8 cellular contexts compared by ENCODE assay signal in the genomic region with DNA sequence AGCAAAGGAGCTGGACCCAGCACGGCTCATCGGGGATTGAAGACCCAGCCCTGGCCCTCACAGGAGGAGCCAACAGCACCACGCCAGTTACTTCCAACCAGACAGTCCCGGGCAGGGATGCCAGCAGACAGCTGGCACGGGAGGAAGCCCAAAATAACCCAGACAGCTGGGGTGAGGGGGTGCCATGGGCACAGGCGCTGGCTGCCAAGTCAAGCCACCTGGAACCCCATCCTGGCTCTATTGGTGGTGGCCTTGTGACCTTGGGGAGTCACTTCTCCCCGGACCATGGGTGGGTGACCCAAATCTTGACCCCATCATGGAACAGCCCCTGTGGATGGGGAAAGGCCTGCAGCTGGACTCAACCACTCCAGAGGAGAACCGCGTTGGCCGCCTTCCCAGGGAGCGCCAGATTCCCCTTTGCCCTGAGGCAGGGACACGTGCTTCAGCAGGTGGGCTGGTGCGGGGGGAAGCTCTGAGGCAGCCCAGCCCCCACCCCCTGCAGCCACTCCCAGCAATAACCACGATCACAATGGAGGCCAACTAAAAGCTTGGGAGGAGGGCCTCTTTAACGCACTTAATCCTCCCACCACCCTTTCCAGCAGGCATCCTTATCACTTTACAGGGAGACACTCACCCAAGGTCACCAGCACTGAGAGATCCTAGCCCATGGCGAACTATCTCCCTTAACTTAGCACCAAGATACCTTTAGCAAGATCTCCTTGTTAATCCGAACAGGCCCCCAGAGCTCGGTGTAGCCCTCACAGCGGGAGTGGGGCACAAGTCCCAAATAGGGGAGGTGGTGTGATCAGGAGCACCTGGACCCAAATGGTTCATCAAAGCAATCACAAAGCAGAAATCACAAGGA. TPM values are rescaled to one million over a fixed set of nuclear protein-coding genes. Genes with fewer than 3 reads are reported as not detected.
A peak's percentile ranks its signal among the peaks of the same experiment; 100 is the strongest.
DNase-seq lines count a peak whose midpoint lies in the region; ATAC-seq, FAIRE-seq and TF ChIP-seq lines count a peak whose summit lies in the region.

No MANE protein-coding gene starts in this region.

- peaks cover 13% of the 10 kb centered on the region for H3K36me3 Mint-ChIP-seq in brain

- peaks cover 30 to 43% of the 10 kb centered on the region in 2 donors for H3K4me1 ChIP-seq in kidney (ENCODE audit: control insufficient read depth in 1 of 2, insufficient read depth in 1 of 2, low read depth in 1 of 2, low read length in 2 of 2)
- H3K4me1 ChIP-seq in spleen: peaks cover 45 to 81% (median 68%) of the 10 kb centered on the region in 6 donors

- 45 to 61% (median 54%) methylated on average over 14 to 19 of the region's 19 CpGs for WGBS in spleen, 5 donors

- H3K9me3 Mint-ChIP-seq in brain: peaks cover 0 to 6% (median 0%) of the 10 kb centered on the region in 5 experiments

- H3K4me3 ChIP-seq in H7 (ENCODE audit: insufficient read depth, low read depth, low read length): peak overlapping the region; percentile 12; the same call in 1 of the 2 replicates
- H3K4me3 ChIP-seq in kidney (ENCODE audit: low read length in 2 of 2): peak overlapping the region; percentile 64 to 69
- peak overlapping the region in 4 of 8 donors; percentile 3 to 92 (median 82) for H3K4me3 ChIP-seq in spleen

- FAIRE-seq in kidney (lab: Jason Lieb, UNC): no peak

- peak overlapping the region; percentile 84 to 91 (median 88) for H3K4me3 Mint-ChIP-seq in brain

- ATAC-seq in GM19035 (IDR thresholded peaks at IDR 0.05; ENCODE audit: unreplicated experiment): no peak

- H3K27ac ChIP-seq in kidney (ENCODE audit: low read depth in 2 of 2, low read length in 2 of 2) (peak overlapping the region; percentile 100), spleen (peak overlapping the region; percentile 65 to 100 (median 100))

- no peak for TF ChIP-seq POLR2A in spleen (IDR thresholded peaks at IDR 0.05)

- peaks cover 65% of the 10 kb centered on the region for H3K4me1 Mint-ChIP-seq in brain

- DNase-seq in H7 (peak; percentile 74), NCI-H510A treated with DMSO at 0.1 percent for 48 hours (lab: John Stamatoyannopoulos, UW) (peak; percentile 82), kidney (peak; percentile 91), spleen (peak; percentile 85), SIG-M5 treated with dmso at 0.1 percent for 504 hours (lab: John Stamatoyannopoulos, UW; ENCODE audit: unreplicated experiment) (no peak), iPS-NIHi7 (ENCODE audit: extremely low spot score) (no peak)

- H3K27ac Mint-ChIP-seq in brain: peak overlapping the region; percentile 94 to 99 (median 98)

- peak overlapping the region; percentile 28 to 82 for H3K9ac ChIP-seq in kidney (ENCODE audit: low read length in 2 of 2)

- intact Hi-C loops in kidney (cut with DNase I): no loop called here
- intact Hi-C loops in spleen (cut with DNase I; ENCODE audit: low total_unique reads): no loop called here

- H3K27me3 ChIP-seq in H7 (ENCODE audit: control insufficient read depth, insufficient read depth, low read length) (no peaks in the 10 kb centered on the region; the same call in 1 of the 2 replicates), spleen (replicated peaks in 1 of 7) (no peaks in the 10 kb centered on the region)

- H3K36me3 ChIP-seq in H7 (replicated peaks; ENCODE audit: control insufficient read depth, insufficient read depth, low read length) (peaks cover 9% of the 10 kb centered on the region), kidney (ENCODE audit: control insufficient read depth in 1 of 2, insufficient read depth in 2 of 2, low read length in 2 of 2) (peaks cover 2 to 10% of the 10 kb centered on the region in 2 donors), spleen (peaks cover 0 to 42% (median 18%) of the 10 kb centered on the region in 6 donors)

- no peaks in the 10 kb centered on the region for H3K9me3 ChIP-seq in kidney (ENCODE audit: control insufficient read depth in 1 of 2, low read length in 2 of 2)
- no peaks in the 10 kb centered on the region for H3K9me3 ChIP-seq in spleen

- H3K27me3 Mint-ChIP-seq in brain: peaks cover 13% of the 10 kb centered on the region

- TF ChIP-seq CTCF in brain (conservative IDR thresholded peaks at IDR 0.05): no peak
- TF ChIP-seq CTCF in kidney (IDR thresholded peaks at IDR 0.05; ENCODE audit: borderline replicate concordance, extremely low read depth, insufficient read depth): no peak
- TF ChIP-seq CTCF in spleen (IDR thresholded peaks at IDR 0.05 in 8 of 11, conservative IDR thresholded peaks at IDR 0.05 in 3 of 11): no peak

RNA-seq across cellular contexts. Expression of gene RHOF, which starts 4.7 kb away (rescaled TPM):
- 23.8 and 25.5 TPM in 2 replicates for total RNA-seq in H7 (2014; rRNA removed; shearing (Covaris generic))
- 8.9 TPM for polyA plus RNA-seq in brain (ENCODE audit: insufficient read depth, low read depth, low replicate concordance)
- total RNA-seq in kidney: 42.6 TPM
- 23.9 TPM for polyA plus RNA-seq in kidney (ENCODE audit: insufficient read depth, low read depth, low replicate concordance)
- total RNA-seq in spleen: 10 to 100 TPM; 45.2 to 71.7 (median 54.6) TPM
- 10 to 100 TPM; 18.4 to 29.4 (median 20.3) TPM for polyA plus RNA-seq in spleen

RNA-seq across cellular contexts. Expression of gene SETD1B, which starts 5.6 kb away (rescaled TPM):
- 3.5 and 4.6 TPM in 2 replicates for total RNA-seq in H7 (2014; rRNA removed; shearing (Covaris generic))
- 7.1 TPM for polyA plus RNA-seq in brain (ENCODE audit: insufficient read depth, low read depth, low replicate concordance)
- total RNA-seq in kidney: 34.5 TPM
- 3.5 TPM for polyA plus RNA-seq in kidney (ENCODE audit: insufficient read depth, low read depth, low replicate concordance)
- total RNA-seq in spleen: 10 to 100 TPM; 19.9 to 37.7 (median 31.8) TPM
- polyA plus RNA-seq in spleen: 10 to 100 TPM in 1 of 3 donors, 1 to 10 TPM in 2; 3.3 to 11.9 (median 5.3) TPM

Comparison
In these comparisons a context has a peak if more than half of its experiments do, and no peak if none do; other contexts are left out.
1. DNase-seq: peak in H7 (single experiment), NCI-H510A treated with DMSO at 0.1 percent for 48 hours (single experiment), kidney (single experiment) and spleen (single experiment); none in SIG-M5 treated with dmso at 0.1 percent for 504 hours (single experiment) and iPS-NIHi7 (single experiment).